Comparison of ENCODE assay signal across 1 cellular context in the genomic region with DNA sequence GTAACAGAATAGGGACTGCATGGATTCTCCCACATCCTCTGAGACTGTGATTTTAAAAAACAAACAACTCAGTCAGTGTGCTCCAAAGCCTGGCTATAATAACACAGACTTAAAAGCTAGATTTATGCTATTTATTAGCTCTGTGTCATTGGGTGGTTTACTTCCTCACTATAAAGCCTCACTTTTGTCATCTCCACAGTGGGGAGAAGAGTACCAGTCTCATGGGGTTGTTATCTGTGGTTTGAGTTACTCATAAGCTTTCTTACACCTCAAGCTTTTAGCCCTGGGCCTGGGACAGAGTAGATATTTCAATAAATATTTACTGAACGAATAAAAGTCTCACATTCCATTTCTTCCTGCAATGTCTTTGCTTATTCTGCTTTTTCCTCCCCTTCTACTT.
TF ChIP-seq lines count a peak whose summit lies in the region.

No MANE protein-coding gene starts in this region.

TF ChIP-seq in IMR-90, 13 proteins besides CTCF, POLR2A, EP300 and RAD21:
- TF ChIP-seq BHLHE40 (IDR thresholded peaks at IDR 0.05; ENCODE audit: low read depth, low read length) = no peak
- TF ChIP-seq CHD1 (IDR thresholded peaks at IDR 0.05; ENCODE audit: low read depth, low read length) = no peak
- TF ChIP-seq, protein P1, sequence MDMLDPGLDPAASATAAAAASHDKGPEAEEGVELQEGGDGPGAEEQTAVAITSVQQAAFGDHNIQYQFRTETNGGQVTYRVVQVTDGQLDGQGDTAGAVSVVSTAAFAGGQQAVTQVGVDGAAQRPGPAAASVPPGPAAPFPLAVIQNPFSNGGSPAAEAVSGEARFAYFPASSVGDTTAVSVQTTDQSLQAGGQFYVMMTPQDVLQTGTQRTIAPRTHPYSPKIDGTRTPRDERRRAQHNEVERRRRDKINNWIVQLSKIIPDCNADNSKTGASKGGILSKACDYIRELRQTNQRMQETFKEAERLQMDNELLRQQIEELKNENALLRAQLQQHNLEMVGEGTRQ (IDR thresholded peaks at IDR 0.05; ENCODE audit: low read depth, low read length) = no peak
- TF ChIP-seq, protein P2, sequence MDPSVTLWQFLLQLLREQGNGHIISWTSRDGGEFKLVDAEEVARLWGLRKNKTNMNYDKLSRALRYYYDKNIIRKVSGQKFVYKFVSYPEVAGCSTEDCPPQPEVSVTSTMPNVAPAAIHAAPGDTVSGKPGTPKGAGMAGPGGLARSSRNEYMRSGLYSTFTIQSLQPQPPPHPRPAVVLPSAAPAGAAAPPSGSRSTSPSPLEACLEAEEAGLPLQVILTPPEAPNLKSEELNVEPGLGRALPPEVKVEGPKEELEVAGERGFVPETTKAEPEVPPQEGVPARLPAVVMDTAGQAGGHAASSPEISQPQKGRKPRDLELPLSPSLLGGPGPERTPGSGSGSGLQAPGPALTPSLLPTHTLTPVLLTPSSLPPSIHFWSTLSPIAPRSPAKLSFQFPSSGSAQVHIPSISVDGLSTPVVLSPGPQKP (IDR thresholded peaks at IDR 0.05; ENCODE audit: borderline replicate concordance, low read depth, low read length) = no peak
- TF ChIP-seq MXI1 (IDR thresholded peaks at IDR 0.05; ENCODE audit: borderline replicate concordance, low read depth, low read length) = no peak
- TF ChIP-seq RFX5 (IDR thresholded peaks at IDR 0.05; ENCODE audit: low read depth, low read length) = no peak
- TF ChIP-seq MAZ (IDR thresholded peaks at IDR 0.05; ENCODE audit: borderline replicate concordance, low read depth, low read length) = no peak
- no peak for TF ChIP-seq NFE2L2 (IDR thresholded peaks at IDR 0.05; ENCODE audit: low read depth, low read length)
- no peak for TF ChIP-seq MAFK (IDR thresholded peaks at IDR 0.05; ENCODE audit: low read depth, low read length)
- no peak for TF ChIP-seq FOS (IDR thresholded peaks at IDR 0.05; ENCODE audit: low read depth, low read length)
- no peak for TF ChIP-seq CEBPB (IDR thresholded peaks at IDR 0.05; ENCODE audit: low read depth, low read length)
- TF ChIP-seq SMC3 (IDR thresholded peaks at IDR 0.05; ENCODE audit: low read depth, low read length) = no peak
- TF ChIP-seq RCOR1 (IDR thresholded peaks at IDR 0.05; ENCODE audit: insufficient replicate concordance, low read length) = no peak
